13 cellular contexts compared by ENCODE assay signal in the genomic region with DNA sequence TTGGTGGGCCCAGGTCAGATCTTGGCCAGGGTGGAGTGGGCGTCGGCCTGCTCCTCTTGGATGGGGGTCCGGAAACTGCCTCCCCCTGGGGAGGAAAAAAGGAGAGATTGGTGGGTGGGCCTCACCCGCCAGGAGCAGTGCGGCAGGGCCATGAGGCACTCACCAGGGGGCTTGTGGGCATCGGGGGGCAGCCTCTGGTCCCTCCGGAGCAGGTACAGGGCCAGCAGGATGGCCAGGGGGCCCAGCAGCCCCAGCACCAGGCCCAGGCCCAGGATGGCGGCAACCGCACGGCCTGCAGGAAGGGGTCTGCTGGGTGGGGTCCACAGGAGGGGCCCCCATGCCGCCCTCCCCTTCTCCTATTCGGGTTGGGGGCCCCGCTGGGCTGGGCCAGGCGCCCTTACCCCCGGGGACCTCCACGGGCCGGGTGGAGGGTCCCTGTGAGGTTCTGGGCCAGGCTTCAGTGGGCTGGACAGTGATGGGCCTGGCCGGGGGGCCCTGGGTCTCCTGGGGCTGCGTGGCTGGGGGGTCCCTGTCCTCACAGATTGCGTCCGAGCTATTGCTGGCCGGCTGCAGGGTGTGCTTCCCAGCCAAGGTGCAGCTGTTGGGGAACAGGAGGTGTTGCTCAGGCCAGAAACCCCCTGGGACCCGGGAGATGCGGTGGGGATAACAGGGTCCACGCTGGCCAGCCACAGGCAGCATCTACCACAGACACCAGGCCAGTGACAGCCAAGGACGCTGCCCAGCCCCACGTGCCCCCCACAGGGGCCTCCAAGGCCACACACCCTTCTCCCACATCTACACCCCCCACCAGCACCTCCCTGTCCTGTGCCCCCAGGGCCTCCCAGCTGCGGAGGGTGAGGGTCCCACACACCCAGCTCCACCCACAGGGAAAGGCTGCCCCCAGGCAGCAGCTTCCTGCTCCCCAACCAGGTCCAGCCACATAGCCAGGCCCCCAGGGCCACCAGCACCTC. TPM values are rescaled to one million over a fixed set of nuclear protein-coding genes. Genes with fewer than 3 reads are reported as not detected.
DNase-seq lines count a peak whose midpoint lies in the region; ATAC-seq and TF ChIP-seq lines count a peak whose summit lies in the region.
"Had no signal": no experiment of that assay in that cellular context is flagged by ENCODE, and none has a peak within 500 bp of the region (broad histone marks: within the 10 kb centered on the region; RNA-seq: fewer than 3 reads in every experiment).

No MANE protein-coding gene starts in this region.

- H3K18ac ChIP-seq in neuronal stem cell (ENCODE audit: low read length) = peak overlapping the region; percentile 38

- no CpG with 5 or more reads among the region's 28 CpGs for WGBS in neuronal stem cell (ENCODE audit: extremely low coverage in 2 of 2, insufficient read length in 2 of 2, insufficient replicate concordance in 1 of 2), 2 donors

- H2AFZ ChIP-seq in neuronal stem cell (ENCODE audit: low read length) = no peak overlapping the region

- peaks cover 0 to 12% of the 10 kb centered on the region in 2 donors for H3K36me3 ChIP-seq in neuronal stem cell (replicated peaks in 1 of 2; ENCODE audit: control insufficient read depth in 2 of 2, insufficient read depth in 2 of 2, low read length in 2 of 2)

- peak overlapping the region; percentile 73 for H2BK12ac ChIP-seq in neuronal stem cell (ENCODE audit: low read length)

- peak in 1 of 10 experiments; percentile 5 for DNase-seq in CD4-positive, alpha-beta T cell
- DNase-seq in NB4 (ENCODE audit: low read depth) (peak; percentile 20), neuronal stem cell (ENCODE audit: low spot score) (no peak), ecto neural progenitor cell (ENCODE audit: low spot score) (no peak), globus pallidus (ENCODE audit: low spot score) (no peak)
- DNase-seq in activated naive CD8-positive, alpha-beta T cell treated with anti-CD3 and anti-CD28 coated beads, Interleukin-2, amount 50 U/mL, for 24 hours = no peak
- DNase-seq: cerebellar nuclear complex, NCI-H226 had no signal

- H3K27ac Mint-ChIP-seq in CD4-positive, alpha-beta T cell = peak overlapping the region; percentile 44
- H3K27ac Mint-ChIP-seq in activated naive CD8-positive, alpha-beta T cell treated with anti-CD3 and anti-CD28 coated beads, Interleukin-2, amount 50 U/mL, for 24 hours = no peak overlapping the region

- TF ChIP-seq POLR2A in NB4 (IDR thresholded peaks at IDR 0.05; ENCODE audit: extremely low read depth, insufficient read length) = no peak

- no peaks in the 10 kb centered on the region for H3K27me3 ChIP-seq in CD4-positive, alpha-beta T cell (ENCODE audit: control insufficient read depth, insufficient read depth, low read length)
- H3K27me3 ChIP-seq in neuronal stem cell (ENCODE audit: control insufficient read depth in 3 of 3, insufficient read depth in 3 of 3, low read depth in 1 of 3, low read length in 3 of 3) = peaks cover 0 to 8% (median 5%) of the 10 kb centered on the region in 3 experiments

- H3K9me3 Mint-ChIP-seq in CD4-positive, alpha-beta T cell = no peaks in the 10 kb centered on the region
- no peaks in the 10 kb centered on the region for H3K9me3 Mint-ChIP-seq in activated naive CD8-positive, alpha-beta T cell treated with anti-CD3 and anti-CD28 coated beads, Interleukin-2, amount 50 U/mL, for 24 hours

- no peak overlapping the region for H4K91ac ChIP-seq in neuronal stem cell (ENCODE audit: low read depth, low read length, poor library complexity)

- POLR2A ChIA-PET in CD4-positive, alpha-beta T cell (lab: Charles Lee) = no interaction called here

- intact Hi-C loops in CD4-positive, alpha-beta T cell (cut with DNase I, micrococcal nuclease) = no loop called here

- H3K4me3 ChIP-seq in NB4 (ENCODE audit: low read depth, low read length) (no peak overlapping the region), neuronal stem cell (ENCODE audit: low read length in 2 of 2) (no peak overlapping the region)

- no peak for TF ChIP-seq CTCF in CD4-positive, alpha-beta T cell (IDR thresholded peaks at IDR 0.05)
- no peak for TF ChIP-seq CTCF in NB4 (IDR thresholded peaks at IDR 0.05; ENCODE audit: low read depth, low read length)

- H2BK120ac ChIP-seq in neuronal stem cell (ENCODE audit: low read depth, low read length) = no peak overlapping the region

- peak overlapping the region; percentile 75 for H2AK5ac ChIP-seq in neuronal stem cell (ENCODE audit: low read depth, low read length)

- H3K4me1 Mint-ChIP-seq in CD4-positive, alpha-beta T cell (ENCODE audit: low read depth) = peaks cover 35% of the 10 kb centered on the region
- H3K4me1 Mint-ChIP-seq in activated naive CD8-positive, alpha-beta T cell treated with anti-CD3 and anti-CD28 coated beads, Interleukin-2, amount 50 U/mL, for 24 hours = peaks cover 46% of the 10 kb centered on the region

- H3K27ac ChIP-seq in CD4-positive, alpha-beta T cell (ENCODE audit: low read depth, low read length) = no peak overlapping the region
- H3K27ac ChIP-seq in neuronal stem cell (replicated peaks; ENCODE audit: low read length) = no peak overlapping the region
- H3K27ac ChIP-seq: prostate gland had no signal

- CTCF ChIA-PET in CD4-positive, alpha-beta T cell (lab: Charles Lee) = no interaction called here

- H4K8ac ChIP-seq in neuronal stem cell (ENCODE audit: low read depth, low read length) = no peak overlapping the region

- H3K9ac ChIP-seq in neuronal stem cell (ENCODE audit: low read depth, low read length, poor library complexity) = peak overlapping the region; percentile 60

- H3K23ac ChIP-seq in neuronal stem cell (ENCODE audit: low read depth, low read length, poor library complexity) = peak overlapping the region; percentile 65

- H3K9me3 ChIP-seq in CD4-positive, alpha-beta T cell (ENCODE audit: control insufficient read depth, low read length) = no peaks in the 10 kb centered on the region
- H3K9me3 ChIP-seq in neuronal stem cell (replicated peaks in 1 of 2; ENCODE audit: control insufficient read depth in 2 of 2, insufficient read depth in 1 of 2, low read depth in 1 of 2, low read length in 2 of 2) = no peaks in the 10 kb centered on the region
- H3K9me3 ChIP-seq: prostate gland had no signal

- H3K27me3 Mint-ChIP-seq in CD4-positive, alpha-beta T cell = no peaks in the 10 kb centered on the region
- H3K27me3 Mint-ChIP-seq in activated naive CD8-positive, alpha-beta T cell treated with anti-CD3 and anti-CD28 coated beads, Interleukin-2, amount 50 U/mL, for 24 hours = peaks cover 2% of the 10 kb centered on the region

- H3K4ac ChIP-seq in neuronal stem cell (ENCODE audit: low read length) = no peak overlapping the region

- ATAC-seq in CD4-positive, alpha-beta T cell (ENCODE audit: poor library complexity) = no peak
- no peak for ATAC-seq in activated naive CD8-positive, alpha-beta T cell treated with anti-CD3 and anti-CD28 coated beads, Interleukin-2, amount 50 U/mL, for 24 hours
- no peak for ATAC-seq in GM21423 (IDR thresholded peaks at IDR 0.05; ENCODE audit: unreplicated experiment)

- H2BK15ac ChIP-seq in neuronal stem cell (ENCODE audit: low read length) = no peak overlapping the region

- H3K4me3 Mint-ChIP-seq in CD4-positive, alpha-beta T cell = peak overlapping the region; percentile 45
- peak overlapping the region; percentile 63 for H3K4me3 Mint-ChIP-seq in activated naive CD8-positive, alpha-beta T cell treated with anti-CD3 and anti-CD28 coated beads, Interleukin-2, amount 50 U/mL, for 24 hours

- peak overlapping the region; percentile 71 for H3K14ac ChIP-seq in neuronal stem cell (ENCODE audit: low read length)

- H3K79me1 ChIP-seq in neuronal stem cell (ENCODE audit: low read depth, low read length) = peaks cover 1% of the 10 kb centered on the region

- H2BK5ac ChIP-seq in neuronal stem cell (ENCODE audit: low read length) = no peak overlapping the region

- no peak overlapping the region for H3K4me2 ChIP-seq in neuronal stem cell (ENCODE audit: insufficient read depth, low read length, poor library complexity, severe bottlenecking)

- peaks cover 0 to 5% of the 10 kb centered on the region in 2 donors for H3K4me1 ChIP-seq in neuronal stem cell (ENCODE audit: control insufficient read depth in 2 of 2, insufficient read depth in 1 of 2, low read depth in 1 of 2, low read length in 2 of 2)
- H3K4me1 ChIP-seq: prostate gland had no signal

- H3K36me3 Mint-ChIP-seq in CD4-positive, alpha-beta T cell (ENCODE audit: low read depth) = peaks cover 6% of the 10 kb centered on the region
- H3K36me3 Mint-ChIP-seq in activated naive CD8-positive, alpha-beta T cell treated with anti-CD3 and anti-CD28 coated beads, Interleukin-2, amount 50 U/mL, for 24 hours (ENCODE audit: low read depth) = peaks cover 12% of the 10 kb centered on the region

RNA-seq across cellular contexts. Expression of gene TNFRSF4, which starts 2.1 kb away (rescaled TPM):
- total RNA-seq in CD4-positive, alpha-beta T cell = 10 to 100 TPM; 27.6 to 28.6 TPM
- polyA plus RNA-seq in neuronal stem cell (2013, experiment 1 of 2) = 0.06 TPM
- polyA plus RNA-seq in neuronal stem cell (2013, experiment 2 of 2) = 0.08 TPM
- total RNA-seq: HT-29 had no signal

RNA-seq across cellular contexts. Expression of gene TNFRSF18, which starts 5.4 kb away (rescaled TPM):
- 10 to 100 TPM; 14.8 to 17.8 TPM for total RNA-seq in CD4-positive, alpha-beta T cell
- 0.21 TPM for polyA plus RNA-seq in neuronal stem cell (2013, experiment 1 of 2)
- polyA plus RNA-seq in neuronal stem cell (2013, experiment 2 of 2) = 0.36 TPM
- total RNA-seq: HT-29, OCI-LY7 had no signal
- polyA plus RNA-seq: fibroblast of lung had no signal

RNA-seq across cellular contexts. Expression of gene SDF4, which starts 20.0 kb away (rescaled TPM):
- 10 to 100 TPM; 66.3 to 71.0 TPM for total RNA-seq in CD4-positive, alpha-beta T cell
- 62.8 TPM for polyA plus RNA-seq in neuronal stem cell (2013, experiment 1 of 2)
- 64.4 TPM for polyA plus RNA-seq in neuronal stem cell (2013, experiment 2 of 2)

RNA-seq across cellular contexts. Expression of gene B3GALT6, which starts 20.2 kb away (rescaled TPM):
- total RNA-seq in CD4-positive, alpha-beta T cell = 1 to 10 TPM; 4.9 to 5.1 TPM
- polyA plus RNA-seq in neuronal stem cell (2013, experiment 1 of 2) = 24.2 TPM
- 23.9 TPM for polyA plus RNA-seq in neuronal stem cell (2013, experiment 2 of 2)

RNA-seq across cellular contexts. Expression of gene C1QTNF12, which starts 34.7 kb away (rescaled TPM):
- total RNA-seq in CD4-positive, alpha-beta T cell = 1 to 10 TPM; 3.4 to 4.8 TPM
- polyA plus RNA-seq in neuronal stem cell (2013, experiment 1 of 2) = 4.0 TPM
- polyA plus RNA-seq in neuronal stem cell (2013, experiment 2 of 2) = 4.6 TPM
